Comparison of ENCODE assay signal across 10 cellular contexts in the genomic region with DNA sequence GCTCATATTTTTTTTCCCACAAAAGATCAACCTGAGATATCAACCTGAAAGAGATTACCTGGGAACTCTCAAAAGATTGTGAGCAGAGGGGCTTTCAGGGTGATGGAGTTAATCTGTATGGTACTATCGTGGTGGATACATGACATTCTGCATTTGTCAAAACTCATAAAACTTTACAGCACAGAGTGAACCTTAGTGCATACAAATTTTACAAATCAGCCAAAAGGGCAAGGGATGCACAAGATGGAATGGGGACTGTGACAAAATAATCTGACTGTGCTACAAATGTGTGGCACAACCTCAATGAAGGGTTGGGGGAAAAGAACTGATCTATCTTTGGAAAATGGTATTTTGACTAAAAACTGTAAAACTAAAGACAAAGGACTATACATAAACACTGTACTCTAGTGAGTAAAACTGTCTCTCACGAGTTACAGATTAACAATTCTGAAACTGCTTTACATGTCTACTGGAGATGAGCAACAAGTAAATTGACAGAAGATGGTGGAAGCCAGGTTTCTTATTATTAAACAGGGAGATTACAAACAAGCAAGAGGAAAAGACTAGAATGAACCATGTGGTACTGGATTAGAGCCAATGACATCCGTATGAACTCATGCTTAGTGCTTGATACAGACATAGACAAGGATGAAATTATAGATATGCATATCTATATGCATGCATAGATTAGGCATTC. TPM values are rescaled to one million over a fixed set of nuclear protein-coding genes. Genes with fewer than 3 reads are reported as not detected.
A peak's percentile ranks its signal among the peaks of the same experiment; 100 is the strongest.
DNase-seq lines count a peak whose midpoint lies in the region; ATAC-seq lines count a peak whose summit lies in the region.
"Had no signal": no experiment of that assay in that cellular context is flagged by ENCODE, and none has a peak within 500 bp of the region (broad histone marks: within the 10 kb centered on the region; RNA-seq: fewer than 3 reads in every experiment).

No MANE protein-coding gene starts in this region.

- DNase-seq in globus pallidus (ENCODE audit: low spot score) = peak; percentile 47
- DNase-seq in cerebellum (ENCODE audit: low spot score) = no peak
- no peak for DNase-seq in epidermal melanocyte (ENCODE audit: insufficient read length, low spot score)
- DNase-seq in NCI-H2171 treated with DMSO at 0.1 percent for 48 hours (lab: John Stamatoyannopoulos, UW) = no peak
- DNase-seq: activated CD4-positive, alpha-beta T cell treated with anti-CD3 and anti-CD28 coated beads for 4 hours had no signal

- ATAC-seq in GM18873 (IDR thresholded peaks at IDR 0.05; ENCODE audit: low FRiP score, unreplicated experiment) (peak; percentile 96), GM21717 (IDR thresholded peaks at IDR 0.05; ENCODE audit: unreplicated experiment) (peak; percentile 89), HG03439 (IDR thresholded peaks at IDR 0.05; ENCODE audit: unreplicated experiment) (peak; percentile 90), GM21526 (IDR thresholded peaks at IDR 0.05; ENCODE audit: low FRiP score, unreplicated experiment) (no peak)

RNA-seq across cellular contexts. Expression of a gene that starts 24.8 kb away (rescaled TPM):
- total RNA-seq in cerebellum = 1.3 TPM
- total RNA-seq: chondrocyte had no signal

RNA-seq across cellular contexts. Expression of a gene that starts 59.9 kb away (rescaled TPM):
- total RNA-seq in cerebellum = 1.4 TPM
- total RNA-seq: chondrocyte had no signal
